8 cellular contexts compared by ENCODE assay signal in the genomic region with DNA sequence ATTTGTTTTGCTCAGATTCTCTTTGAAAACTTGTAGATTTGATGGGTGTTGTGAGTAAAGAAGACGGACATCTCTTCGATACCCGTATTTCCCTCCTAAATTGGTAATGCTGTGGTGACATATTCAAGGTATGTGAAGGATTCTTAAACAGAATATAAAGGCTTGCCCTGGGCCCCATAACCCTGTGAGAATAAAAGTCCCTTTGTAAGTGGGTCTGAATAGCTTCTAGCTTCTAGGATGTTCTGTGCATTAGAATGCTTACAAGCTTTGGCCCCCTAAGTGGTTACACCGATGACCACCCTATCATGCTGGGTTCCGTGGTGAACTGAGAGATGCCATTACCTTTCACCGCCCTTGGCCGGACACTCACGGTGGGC. TPM values are rescaled to one million over a fixed set of nuclear protein-coding genes. Genes with fewer than 3 reads are reported as not detected.
DNase-seq lines count a peak whose midpoint lies in the region; ATAC-seq and TF ChIP-seq lines count a peak whose summit lies in the region.

No MANE protein-coding gene starts in this region.

- H3K27me3 ChIP-seq in GM23248 (replicated peaks; ENCODE audit: insufficient read depth) = no peaks in the 10 kb centered on the region
- H3K27me3 ChIP-seq in SJSA1 (replicated peaks) = no peaks in the 10 kb centered on the region
- H3K27me3 ChIP-seq in sigmoid colon = no peaks in the 10 kb centered on the region

- TF ChIP-seq CTCF in fibroblast of mammary gland (conservative IDR thresholded peaks at IDR 0.05; ENCODE audit: control insufficient read depth, insufficient read depth, low read depth, low read length) = no peak
- TF ChIP-seq CTCF in sigmoid colon (IDR thresholded peaks at IDR 0.05) = no peak

- intact Hi-C loops in sigmoid colon (cut with DNase I) = loop anchor here (5.0 kb wide), 2 partner anchors 194 to 214 kb away; a partner anchor contains a TSS

- no peaks in the 10 kb centered on the region for H3K9me2 ChIP-seq in GM23248 (ENCODE audit: insufficient read depth)

- H3F3A ChIP-seq in GM23248 (ENCODE audit: insufficient read depth) = peaks cover 9% of the 10 kb centered on the region; the same call in 1 of the 2 replicates

- no peaks in the 10 kb centered on the region for H4K20me1 ChIP-seq in GM23248 (ENCODE audit: insufficient read depth)

- TF ChIP-seq EP300 in sigmoid colon (IDR thresholded peaks at IDR 0.05) = no peak

- ATAC-seq in GM18861 (IDR thresholded peaks at IDR 0.05; ENCODE audit: unreplicated experiment) (no peak), HG03439 (IDR thresholded peaks at IDR 0.05; ENCODE audit: unreplicated experiment) (no peak)

- H3K36me3 ChIP-seq in GM23248 (ENCODE audit: low read depth) (no peaks in the 10 kb centered on the region), SJSA1 (peaks cover 25% of the 10 kb centered on the region), sigmoid colon (no peaks in the 10 kb centered on the region)

- peak overlapping the region; percentile 68 for H3K27ac ChIP-seq in GM23248
- peak overlapping the region; percentile 67 for H3K27ac ChIP-seq in SJSA1
- H3K27ac ChIP-seq in sigmoid colon = peak overlapping the region; percentile 82 to 93 (median 92)

- WGBS in GM23248 (ENCODE audit: low coverage in 1 of 2, low lambda C conversion rate in 2 of 2, missing lambda C conversion rate in 2 of 2), 2 experiments = 5 to 9% methylated on average over 8 of the region's 8 CpGs
- 10 to 35% methylated on average over 8 of the region's 8 CpGs for WGBS in sigmoid colon, 2 donors

- H3K4me3 ChIP-seq in GM23248 = peak overlapping the region; percentile 89
- peak overlapping the region; percentile 73 for H3K4me3 ChIP-seq in SJSA1
- peak overlapping the region; percentile 75 for H3K4me3 ChIP-seq in fibroblast of mammary gland (ENCODE audit: control insufficient read depth, low read depth, low read length)
- H3K4me3 ChIP-seq in sigmoid colon = peak overlapping the region; percentile 77 to 90 (median 84)

- no peaks in the 10 kb centered on the region for H3K9me3 ChIP-seq in GM23248 (ENCODE audit: low read depth)
- no peaks in the 10 kb centered on the region; the same call in 1 of the 2 replicates for H3K9me3 ChIP-seq in SJSA1 (replicated peaks)
- H3K9me3 ChIP-seq in sigmoid colon = no peaks in the 10 kb centered on the region

- DNase-seq in GM23248 (no peak), SJSA1 (ENCODE audit: low read depth in 1 of 2, low spot score in 2 of 2) (no peak), fibroblast of mammary gland (ENCODE audit: low read depth) (no peak), sigmoid colon (no peak), COLO668 (lab: John Stamatoyannopoulos, UW; ENCODE audit: unreplicated experiment) (no peak), A172 (ENCODE audit: low spot score) (no peak)

- peak overlapping the region; percentile 86 for H3K9ac ChIP-seq in GM23248

- H3K79me2 ChIP-seq in GM23248 (ENCODE audit: insufficient read depth) = peaks cover 41% of the 10 kb centered on the region

- peaks cover 4% of the 10 kb centered on the region; the same call in 1 of the 2 replicates for H3K4me1 ChIP-seq in GM23248 (ENCODE audit: insufficient read depth)
- peaks cover 5% of the 10 kb centered on the region for H3K4me1 ChIP-seq in SJSA1 (replicated peaks)
- peaks cover 0 to 15% (median 6%) of the 10 kb centered on the region in 4 donors for H3K4me1 ChIP-seq in sigmoid colon

- in situ Hi-C loops in GM23248 (cut with MboI) = no loop called here

- TF ChIP-seq POLR2A in sigmoid colon (IDR thresholded peaks at IDR 0.05) = no peak

- H3K4me2 ChIP-seq in GM23248 (ENCODE audit: unreplicated experiment) = peak overlapping the region; percentile 95

- H2AFZ ChIP-seq in GM23248 = peak overlapping the region; percentile 100

RNA-seq across cellular contexts. Expression of a gene that starts 0.6 kb away (rescaled TPM):
- total RNA-seq in GM23248 (2014; rRNA removed; shearing (Covaris generic)) = 10.2 and 11.6 TPM in 2 replicates
- polyA plus RNA-seq in GM23248 (2016; fragmentation: Nextera tagmentation; extraction: Ambion mirVana) = 7.1 and 7.5 TPM in 2 replicates
- total RNA-seq in SJSA1 (2014; rRNA removed; shearing (Covaris generic)) = 7.5 and 12.9 TPM in 2 replicates
- 10 to 100 TPM; 15.7 to 21.7 (median 20.0) TPM for total RNA-seq in sigmoid colon
- 1 to 10 TPM; 3.0 to 4.3 (median 3.7) TPM for polyA plus RNA-seq in sigmoid colon
- 4.6 and 7.0 TPM in 2 replicates for total RNA-seq in A172 (2014; rRNA removed; shearing (Covaris generic))
